ENCODE assay signal across 9 cellular contexts in genomic region chr16:11612110-11612981, GRCh38. TPM values are rescaled to one million over a fixed set of nuclear protein-coding genes. Genes with fewer than 3 reads are reported as not detected.
DNase-seq lines count a peak whose midpoint lies in the region; ATAC-seq and TF ChIP-seq lines count a peak whose summit lies in the region.
"Had no signal": no experiment of that assay in that cellular context is flagged by ENCODE, and none has a peak within 500 bp of the region (broad histone marks: within the 10 kb centered on the region; RNA-seq: fewer than 3 reads in every experiment).

No MANE protein-coding gene starts in this region.

- H2AFZ ChIP-seq in trophoblast cell (ENCODE audit: insufficient read depth, low read length, poor library complexity): no peak overlapping the region

- no peak overlapping the region for H4K12ac ChIP-seq in trophoblast cell (ENCODE audit: low read depth, low read length)

- H3K9me3 ChIP-seq in Peyer's patch: no peaks in the 10 kb centered on the region
- H3K9me3 ChIP-seq in trophoblast cell (ENCODE audit: insufficient read depth, low read depth, low read length): no peaks in the 10 kb centered on the region
- H3K9me3 ChIP-seq in effector memory CD4-positive, alpha-beta T cell (ENCODE audit: control insufficient read depth, low read length): no peaks in the 10 kb centered on the region

- H3K27ac ChIP-seq in Peyer's patch (peak overlapping the region; percentile 7 to 81 (median 57)), trophoblast cell (ENCODE audit: low read depth, low read length) (no peak overlapping the region)
- no peak overlapping the region for H3K27ac ChIP-seq in effector memory CD4-positive, alpha-beta T cell (ENCODE audit: insufficient read depth, low read length, poor library complexity, severe bottlenecking)

- H3K79me1 ChIP-seq in trophoblast cell (ENCODE audit: low read length): no peaks in the 10 kb centered on the region

- ATAC-seq in HG03196 (IDR thresholded peaks at IDR 0.05; ENCODE audit: unreplicated experiment): no peak
- ATAC-seq in HG02973 (IDR thresholded peaks at IDR 0.05; ENCODE audit: unreplicated experiment): no peak

- H2BK12ac ChIP-seq in trophoblast cell (ENCODE audit: low read length): no peak overlapping the region

- H4K8ac ChIP-seq in trophoblast cell (ENCODE audit: low read depth, low read length): no peak overlapping the region

- H4K91ac ChIP-seq in trophoblast cell (ENCODE audit: low read depth, low read length): no peak overlapping the region

- no peak overlapping the region for H3K4me2 ChIP-seq in trophoblast cell (ENCODE audit: low read length)

- H3K4ac ChIP-seq in trophoblast cell (ENCODE audit: low read depth, low read length): no peak overlapping the region

- no peak overlapping the region for H2AK5ac ChIP-seq in trophoblast cell (ENCODE audit: low read length)

- no peak overlapping the region for H2BK5ac ChIP-seq in trophoblast cell (ENCODE audit: low read depth, low read length, poor library complexity)

- H2BK120ac ChIP-seq in trophoblast cell (ENCODE audit: insufficient read depth, low read length, poor library complexity): no peak overlapping the region

- DNase-seq in GM20000 (ENCODE audit: low spot score) (peak; percentile 30), Peyer's patch (peak; percentile 40 to 78 (median 68)), glomerular visceral epithelial cell (ENCODE audit: extremely low spot score) (peak; percentile 92), trophoblast cell (peak; percentile 94 to 96), AG08396 (ENCODE audit: low spot score) (no peak)
- DNase-seq in effector memory CD4-positive, alpha-beta T cell: no peak
- DNase-seq: NCI-H2081 treated with DMSO at 0.1 percent for 48 hours had no signal

- no peak overlapping the region for H3K9ac ChIP-seq in trophoblast cell (ENCODE audit: low read length)

- no CpG with 5 or more reads among the region's 19 CpGs for WGBS in trophoblast cell (ENCODE audit: extremely low coverage, insufficient coverage, insufficient read length)

- H3K27me3 ChIP-seq in Peyer's patch: no peaks in the 10 kb centered on the region
- H3K27me3 ChIP-seq in trophoblast cell (ENCODE audit: insufficient read depth, low read length): no peaks in the 10 kb centered on the region
- H3K27me3 ChIP-seq in effector memory CD4-positive, alpha-beta T cell (replicated peaks; ENCODE audit: control insufficient read depth, insufficient read depth, low read length, poor library complexity, severe bottlenecking): no peaks in the 10 kb centered on the region

- no peak overlapping the region for H3K23ac ChIP-seq in trophoblast cell (ENCODE audit: low read length)

- no peak overlapping the region for H3K14ac ChIP-seq in trophoblast cell (ENCODE audit: low read length)

- H3K18ac ChIP-seq in trophoblast cell (ENCODE audit: low read length): no peak overlapping the region

- H3K36me3 ChIP-seq in Peyer's patch: no peaks in the 10 kb centered on the region
- no peaks in the 10 kb centered on the region for H3K36me3 ChIP-seq in trophoblast cell (ENCODE audit: control insufficient read depth in 1 of 2, insufficient read depth in 2 of 2, low read length in 2 of 2)
- H3K36me3 ChIP-seq in effector memory CD4-positive, alpha-beta T cell (ENCODE audit: control insufficient read depth, insufficient read depth, low read length): no peaks in the 10 kb centered on the region

- TF ChIP-seq CTCF in GM20000 (IDR thresholded peaks at IDR 0.05; ENCODE audit: extremely low read depth, missing control alignments) (no peak), Peyer's patch (IDR thresholded peaks at IDR 0.05) (no peak)

- H3K4me3 ChIP-seq in Peyer's patch (no peak overlapping the region), trophoblast cell (ENCODE audit: low read depth, low read length) (no peak overlapping the region)
- no peak overlapping the region for H3K4me3 ChIP-seq in effector memory CD4-positive, alpha-beta T cell (ENCODE audit: insufficient read depth, low read depth, low read length, poor library complexity, severe bottlenecking)

- H3K79me2 ChIP-seq in trophoblast cell (ENCODE audit: control insufficient read depth, insufficient read depth, low read length, poor library complexity): no peaks in the 10 kb centered on the region

- no peak for TF ChIP-seq POLR2A in Peyer's patch (IDR thresholded peaks at IDR 0.05)

- H3K4me1 ChIP-seq in Peyer's patch: peaks cover 0 to 19% (median 3%) of the 10 kb centered on the region in 4 donors
- H3K4me1 ChIP-seq in trophoblast cell (ENCODE audit: control insufficient read depth in 1 of 2, insufficient read depth in 2 of 2, low read length in 2 of 2): peaks cover 4 to 13% of the 10 kb centered on the region in 2 experiments
- H3K4me1 ChIP-seq in effector memory CD4-positive, alpha-beta T cell (ENCODE audit: control insufficient read depth, insufficient read depth, low read length, poor library complexity, severe bottlenecking): no peaks in the 10 kb centered on the region

RNA-seq across cellular contexts. Expression of gene LITAF, which starts 25.6 kb away (rescaled TPM):
- total RNA-seq in Peyer's patch: 10 to 100 TPM; 20.1 to 56.9 (median 32.3) TPM
- polyA plus RNA-seq in trophoblast cell (2013): 110 and 113 TPM in 2 replicates

RNA-seq across cellular contexts. Expression of gene SNN, which starts 55.9 kb away (rescaled TPM):
- 1 to 10 TPM; 4.2 to 5.0 (median 4.5) TPM for total RNA-seq in Peyer's patch
- 29.9 and 30.4 TPM in 2 replicates for polyA plus RNA-seq in trophoblast cell (2013)

Comparison
In these comparisons a context has a peak if more than half of its experiments do, and no peak if none do; other contexts are left out.
1. DNase-seq: peak in GM20000 (single experiment), Peyer's patch (3 of 3), glomerular visceral epithelial cell (single experiment) and trophoblast cell (2 of 2); none in AG08396 (single experiment) and effector memory CD4-positive, alpha-beta T cell (0 of 3).
2. H3K27ac ChIP-seq: peak in Peyer's patch (4 of 4); none in trophoblast cell (single experiment) and effector memory CD4-positive, alpha-beta T cell (single experiment).